ENCODE assay signal across 35 cellular contexts in genomic region chr11:46759196-46759595, GRCh38. TPM values are rescaled to one million over a fixed set of nuclear protein-coding genes. Genes with fewer than 3 reads are reported as not detected.
"Had no signal": no experiment of that assay in that cellular context is flagged by ENCODE, and none has a peak within 500 bp of the region (broad histone marks: within the 10 kb centered on the region; RNA-seq: fewer than 3 reads in every experiment).

No MANE protein-coding gene starts in this region.

- DNase-seq: activated B cell treated with CpG ODN at 0.5 μM for 24 hours; activated CD4-positive, alpha-beta memory T cell treated with anti-CD3 and anti-CD28 coated beads for 36 hours; activated CD4-positive, alpha-beta T cell treated with anti-CD3 and anti-CD28 coated beads for 4 hours; activated CD4-positive, alpha-beta T cell treated with anti-CD3 and anti-CD28 coated beads, Interleukin-2, amount 10 ng/mL, durations not matched to agents 24 days and 14 days; activated CD4-positive, alpha-beta T cell treated with anti-CD3 and anti-CD28 coated beads, Interleukin-2, amount 50 U/mL, for 1 hour; activated CD4-positive, alpha-beta T cell treated with anti-CD3 and anti-CD28 coated beads, Interleukin-2, amount 50 U/mL, for 4 hours; activated CD4-positive, CD25-positive, alpha-beta regulatory T cell treated with anti-CD3 and anti-CD28 coated beads, Interleukin-2, amount 50 U/mL, for 72 hours; activated CD8-positive, alpha-beta memory T cell treated with anti-CD3 and anti-CD28 coated beads, Interleukin-2, amount 50 U/mL, for 4 hours; activated CD8-positive, alpha-beta T cell treated with anti-CD3 and anti-CD28 coated beads for 36 hours; activated effector memory CD4-positive, alpha-beta T cell treated with anti-CD3 and anti-CD28 coated beads, Interleukin-2, amount 50 U/mL, for 16 hours; activated gamma-delta T cell treated with Interleukin-2 at 50 U/mL for 16 hours; activated naive CD4-positive, alpha-beta T cell; activated naive CD4-positive, alpha-beta T cell treated with anti-CD3 and anti-CD28 coated beads for 36 hours; activated naive CD4-positive, alpha-beta T cell treated with anti-CD3 and anti-CD28 coated beads, Interleukin-2, amount 50 U/mL, for 16 hours; activated naive CD8-positive, alpha-beta T cell treated with anti-CD3 and anti-CD28 coated beads for 36 hours; activated T-cell treated with anti-CD3 and anti-CD28 coated beads for 4 hours; activated T-cell treated with anti-CD3 and anti-CD28 coated beads, Interleukin-2, amount 50 U/mL, for 1 hour; activated T-cell treated with anti-CD3 and anti-CD28 coated beads, Interleukin-2, amount 50 U/mL, for 4 hours; activated T-cell treated with anti-CD3 and anti-CD28 coated beads, Interleukin-2, amount 50 U/mL, for 72 hours; adrenal gland; amniotic stem cell; aorta; body of pancreas; brain microvascular endothelial cell; central memory CD4-positive, alpha-beta T cell; cerebellar nuclear complex; T-helper 1 cell; T-helper 2 cell; T-helper 9 cell had no signal

- ATAC-seq: activated CD8-positive, alpha-beta T cell treated with anti-CD3 and anti-CD28 coated beads for 36 hours; activated naive CD4-positive, alpha-beta T cell treated with anti-CD3 and anti-CD28 coated beads, Interleukin-2, amount 50 U/mL, for 72 hours; activated T-cell treated with anti-CD3 and anti-CD28 coated beads, Interleukin-2, amount 50 U/mL, for 4 hours; activated T-cell treated with anti-CD3 and anti-CD28 coated beads, Interleukin-2, amount 50 U/mL, for 72 hours; activated T-helper 17 cell treated with anti-CD3 and anti-CD28 coated beads, Interleukin-2, amount 50 U/mL, for 72 hours; body of pancreas had no signal

RNA-seq across cellular contexts. Expression of gene F2, which starts 40.2 kb away (rescaled TPM):
- total RNA-seq: activated B cell treated with CpG ODN at 0.5 μM for 24 hours; activated CD8-positive, alpha-beta memory T cell treated with anti-CD3 and anti-CD28 coated beads for 36 hours; activated CD8-positive, alpha-beta T cell treated with anti-CD3 and anti-CD28 coated beads for 36 hours; activated naive CD4-positive, alpha-beta T cell treated with anti-CD3 and anti-CD28 coated beads for 36 hours; activated naive CD4-positive, alpha-beta T cell treated with anti-CD3 and anti-CD28 coated beads, Interleukin-2, amount 50 U/mL, for 72 hours; activated naive CD8-positive, alpha-beta T cell treated with anti-CD3 and anti-CD28 coated beads for 36 hours; activated T-cell treated with anti-CD3 and anti-CD28 coated beads, Interleukin-2, amount 50 U/mL, for 72 hours; activated T-helper 1 cell treated with anti-CD3 and anti-CD28 coated beads, Interleukin-12 subunit alpha, Interleukin-12 subunit beta, Interleukin-2, Interleukin-4 antibody, amounts not matched to agents 30 ng/mL and 10 ng/mL and 1 ng/mL, durations not matched to agents 14 hours and 24 hours and 36 hours; activated T-helper 17 cell treated with anti-CD3 and anti-CD28 coated beads, Interleukin-2, amount 50 U/mL, for 72 hours; body of pancreas; breast epithelium; cardiac septum had no signal
